ENCODE assay signal across 1 cellular context in the genomic region with DNA sequence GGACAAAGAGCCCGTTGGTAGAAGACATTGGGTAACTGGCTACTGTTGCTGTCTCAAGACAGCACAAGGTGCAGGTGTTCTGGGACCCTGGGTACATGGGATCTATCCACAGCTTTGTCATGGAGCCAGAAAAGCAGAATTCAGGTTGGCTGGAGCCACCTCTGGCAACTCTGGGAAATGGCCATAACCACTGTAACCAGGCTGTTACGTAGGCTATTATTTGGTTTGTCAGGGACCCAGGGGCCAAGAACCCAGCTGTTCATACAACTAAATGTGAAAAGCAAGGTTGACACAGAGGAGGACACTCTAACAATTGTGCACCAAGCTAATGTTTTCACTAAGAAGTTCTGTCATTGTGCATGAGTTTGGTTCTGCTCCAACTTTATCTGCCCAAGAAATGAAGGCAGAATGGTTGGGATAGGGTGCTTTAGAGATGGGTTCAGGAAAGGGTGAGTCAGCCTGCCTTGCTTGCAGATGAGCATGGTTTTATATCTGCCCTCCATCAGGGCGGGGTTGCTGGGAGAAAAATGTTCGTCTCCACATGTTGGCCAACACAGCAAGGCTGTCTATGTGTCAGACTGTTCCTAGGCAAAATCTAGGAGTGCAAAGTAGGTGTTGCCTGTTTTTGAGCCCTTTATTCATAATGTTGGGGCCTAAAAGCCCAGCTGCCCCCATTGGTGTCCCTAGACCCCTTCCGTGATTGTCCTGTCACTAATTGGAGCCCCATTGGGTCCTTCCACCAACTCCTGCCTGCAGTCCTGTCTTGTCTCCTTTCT.
TF ChIP-seq lines count a peak whose summit lies in the region.

No MANE protein-coding gene starts in this region.

TF ChIP-seq in WTC11, 78 proteins besides CTCF, POLR2A, EP300 and RAD21 (continued from another document):
- no peak for TF ChIP-seq NFATC4 (CRISPR knock-in tag; IDR thresholded peaks at IDR 0.05)
- TF ChIP-seq, protein P1, sequence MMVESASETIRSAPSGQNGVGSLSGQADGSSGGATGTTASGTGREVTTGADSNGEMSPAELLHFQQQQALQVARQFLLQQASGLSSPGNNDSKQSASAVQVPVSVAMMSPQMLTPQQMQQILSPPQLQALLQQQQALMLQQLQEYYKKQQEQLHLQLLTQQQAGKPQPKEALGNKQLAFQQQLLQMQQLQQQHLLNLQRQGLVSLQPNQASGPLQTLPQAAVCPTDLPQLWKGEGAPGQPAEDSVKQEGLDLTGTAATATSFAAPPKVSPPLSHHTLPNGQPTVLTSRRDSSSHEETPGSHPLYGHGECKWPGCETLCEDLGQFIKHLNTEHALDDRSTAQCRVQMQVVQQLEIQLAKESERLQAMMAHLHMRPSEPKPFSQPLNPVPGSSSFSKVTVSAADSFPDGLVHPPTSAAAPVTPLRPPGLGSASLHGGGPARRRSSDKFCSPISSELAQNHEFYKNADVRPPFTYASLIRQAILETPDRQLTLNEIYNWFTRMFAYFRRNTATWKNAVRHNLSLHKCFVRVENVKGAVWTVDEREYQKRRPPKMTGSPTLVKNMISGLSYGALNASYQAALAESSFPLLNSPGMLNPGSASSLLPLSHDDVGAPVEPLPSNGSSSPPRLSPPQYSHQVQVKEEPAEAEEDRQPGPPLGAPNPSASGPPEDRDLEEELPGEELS (CRISPR knock-in tag; IDR thresholded peaks at IDR 0.05) = no peak
- no peak for TF ChIP-seq ZNF219 (CRISPR knock-in tag; IDR thresholded peaks at IDR 0.05; ENCODE audit: borderline replicate concordance)
- no peak for TF ChIP-seq GRHL2 (CRISPR knock-in tag; IDR thresholded peaks at IDR 0.05; ENCODE audit: insufficient replicate concordance, severe bottlenecking)
- no peak for TF ChIP-seq NFE2L1 (CRISPR knock-in tag; IDR thresholded peaks at IDR 0.05)
- no peak for TF ChIP-seq NR1H2 (CRISPR knock-in tag; IDR thresholded peaks at IDR 0.05)
- TF ChIP-seq ZNF416 (CRISPR knock-in tag; IDR thresholded peaks at IDR 0.05) = no peak
- TF ChIP-seq, protein P2, sequence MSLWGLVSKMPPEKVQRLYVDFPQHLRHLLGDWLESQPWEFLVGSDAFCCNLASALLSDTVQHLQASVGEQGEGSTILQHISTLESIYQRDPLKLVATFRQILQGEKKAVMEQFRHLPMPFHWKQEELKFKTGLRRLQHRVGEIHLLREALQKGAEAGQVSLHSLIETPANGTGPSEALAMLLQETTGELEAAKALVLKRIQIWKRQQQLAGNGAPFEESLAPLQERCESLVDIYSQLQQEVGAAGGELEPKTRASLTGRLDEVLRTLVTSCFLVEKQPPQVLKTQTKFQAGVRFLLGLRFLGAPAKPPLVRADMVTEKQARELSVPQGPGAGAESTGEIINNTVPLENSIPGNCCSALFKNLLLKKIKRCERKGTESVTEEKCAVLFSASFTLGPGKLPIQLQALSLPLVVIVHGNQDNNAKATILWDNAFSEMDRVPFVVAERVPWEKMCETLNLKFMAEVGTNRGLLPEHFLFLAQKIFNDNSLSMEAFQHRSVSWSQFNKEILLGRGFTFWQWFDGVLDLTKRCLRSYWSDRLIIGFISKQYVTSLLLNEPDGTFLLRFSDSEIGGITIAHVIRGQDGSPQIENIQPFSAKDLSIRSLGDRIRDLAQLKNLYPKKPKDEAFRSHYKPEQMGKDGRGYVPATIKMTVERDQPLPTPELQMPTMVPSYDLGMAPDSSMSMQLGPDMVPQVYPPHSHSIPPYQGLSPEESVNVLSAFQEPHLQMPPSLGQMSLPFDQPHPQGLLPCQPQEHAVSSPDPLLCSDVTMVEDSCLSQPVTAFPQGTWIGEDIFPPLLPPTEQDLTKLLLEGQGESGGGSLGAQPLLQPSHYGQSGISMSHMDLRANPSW (CRISPR knock-in tag; conservative IDR thresholded peaks at IDR 0.05; ENCODE audit: low read depth) = no peak
- no peak for TF ChIP-seq GABPB1 (CRISPR knock-in tag; IDR thresholded peaks at IDR 0.05)
